19 cellular contexts compared by ENCODE assay signal in genomic region chr19:34275705-34276104, GRCh38. TPM values are rescaled to one million over a fixed set of nuclear protein-coding genes. Genes with fewer than 3 reads are reported as not detected.
DNase-seq lines count a peak whose midpoint lies in the region; TF ChIP-seq lines count a peak whose summit lies in the region.
"Had no signal": no experiment of that assay in that cellular context is flagged by ENCODE, and none has a peak within 500 bp of the region (broad histone marks: within the 10 kb centered on the region; RNA-seq: fewer than 3 reads in every experiment).

No MANE protein-coding gene starts in this region.

- H3K4me2 ChIP-seq in mammary epithelial cell (ENCODE audit: insufficient read depth, low read depth, low read length) = no peak overlapping the region
- H3K4me2 ChIP-seq: GM23338 had no signal

- no peak overlapping the region for H2AFZ ChIP-seq in mammary epithelial cell (ENCODE audit: low read depth, low read length)
- H2AFZ ChIP-seq: GM23338 had no signal

- peak overlapping the region; percentile 17 for H3K27ac Mint-ChIP-seq in MCF 10A (ENCODE audit: low read depth, unreplicated experiment)
- H3K27ac Mint-ChIP-seq in endodermal cell = no peak overlapping the region
- H3K27ac Mint-ChIP-seq in progenitor cell of endocrine pancreas = peak overlapping the region; percentile 54
- H3K27ac Mint-ChIP-seq: GM23338 had no signal

- POLR2A ChIA-PET in MCF 10A (lab: Yijun Ruan, JAX) = no interaction called here

- TF ChIP-seq POLR2A in uterus (IDR thresholded peaks at IDR 0.05) = no peak

- H3K36me3 Mint-ChIP-seq in MCF 10A (ENCODE audit: insufficient read depth, unreplicated experiment) (no peaks in the 10 kb centered on the region), endodermal cell (ENCODE audit: low read depth) (peaks cover 17% of the 10 kb centered on the region), progenitor cell of endocrine pancreas (ENCODE audit: insufficient read depth) (peaks cover 7% of the 10 kb centered on the region)

- WGBS in mammary epithelial cell (ENCODE audit: low coverage, missing lambda C conversion rate) = 93% methylated on average over 1 of the region's 1 CpG
- WGBS in endodermal cell (ENCODE audit: insufficient coverage in 1 of 2, insufficient read length in 1 of 2), 2 experiments = 95% methylated on average over 1 of the region's 1 CpG; no CpG with 5 or more reads in 1 of the 2 experiments

- BruUV-seq in MCF 10A (replicated peaks; lab: Mats Ljungman, UMichigan) (no TSS peak), mammary epithelial cell (replicated peaks; lab: Mats Ljungman, UMichigan) (no TSS peak)

- H3K9me3 Mint-ChIP-seq in MCF 10A (ENCODE audit: unreplicated experiment) (no peaks in the 10 kb centered on the region), endodermal cell (no peaks in the 10 kb centered on the region), progenitor cell of endocrine pancreas (ENCODE audit: low read depth) (no peaks in the 10 kb centered on the region)
- H3K9me3 Mint-ChIP-seq: GM23338 had no signal

- peaks cover 23% of the 10 kb centered on the region for H3K4me1 Mint-ChIP-seq in MCF 10A (ENCODE audit: insufficient read depth, unreplicated experiment)
- H3K4me1 Mint-ChIP-seq in endodermal cell = peaks cover 18% of the 10 kb centered on the region
- H3K4me1 Mint-ChIP-seq in progenitor cell of endocrine pancreas (ENCODE audit: low read depth) = peaks cover 13% of the 10 kb centered on the region

- H4K20me1 ChIP-seq in mammary epithelial cell (ENCODE audit: insufficient read depth, low read length) = no peaks in the 10 kb centered on the region

- no peak for TF ChIP-seq CTCF in MCF 10A (IDR thresholded peaks at IDR 0.05; ENCODE audit: unreplicated experiment)
- TF ChIP-seq CTCF in mammary epithelial cell (conservative IDR thresholded peaks at IDR 0.05 in 1 of 2, IDR thresholded peaks at IDR 0.05 in 1 of 2; ENCODE audit: extremely low read depth in 1 of 2, insufficient read depth in 1 of 2, low read depth in 1 of 2, low read length in 2 of 2) = no peak
- TF ChIP-seq CTCF in endodermal cell (conservative IDR thresholded peaks at IDR 0.05) = peak; percentile 18
- no peak for TF ChIP-seq CTCF in progenitor cell of endocrine pancreas (IDR thresholded peaks at IDR 0.05; ENCODE audit: unreplicated experiment)
- no peak for TF ChIP-seq CTCF in uterus (IDR thresholded peaks at IDR 0.05)

- no peaks in the 10 kb centered on the region for H3K27me3 ChIP-seq in mammary epithelial cell (ENCODE audit: insufficient read depth, low read length)
- H3K27me3 ChIP-seq in SJSA1 (replicated peaks) = no peaks in the 10 kb centered on the region
- H3K27me3 ChIP-seq in endodermal cell (ENCODE audit: control insufficient read depth, insufficient read depth, low read length, poor library complexity, severe bottlenecking) = no peaks in the 10 kb centered on the region
- no peaks in the 10 kb centered on the region for H3K27me3 ChIP-seq in uterus
- H3K27me3 ChIP-seq: BE2C had no signal

- H3K9me3 ChIP-seq in mammary epithelial cell (replicated peaks; ENCODE audit: insufficient read depth, low read length) = no peaks in the 10 kb centered on the region
- no peaks in the 10 kb centered on the region for H3K9me3 ChIP-seq in SJSA1 (replicated peaks)
- H3K9me3 ChIP-seq in endodermal cell (ENCODE audit: control insufficient read depth, low read length) = peaks cover 5% of the 10 kb centered on the region
- no peaks in the 10 kb centered on the region for H3K9me3 ChIP-seq in uterus
- H3K9me3 ChIP-seq: BE2C had no signal

- no peak overlapping the region for H3K4me3 ChIP-seq in mammary epithelial cell (replicated peaks in 1 of 3; ENCODE audit: insufficient read depth in 1 of 3, low read depth in 2 of 3, low read length in 3 of 3)
- no peak overlapping the region for H3K4me3 ChIP-seq in SJSA1
- H3K4me3 ChIP-seq in endodermal cell (ENCODE audit: low read length) = no peak overlapping the region
- no peak overlapping the region for H3K4me3 ChIP-seq in uterus
- H3K4me3 ChIP-seq: GM12878, GM23338 had no signal

- no peak overlapping the region for H3K4me3 Mint-ChIP-seq in MCF 10A (ENCODE audit: unreplicated experiment)
- no peak overlapping the region for H3K4me3 Mint-ChIP-seq in endodermal cell
- H3K4me3 Mint-ChIP-seq in progenitor cell of endocrine pancreas (ENCODE audit: low read depth) = no peak overlapping the region
- H3K4me3 Mint-ChIP-seq: GM23338 had no signal

- DNase-seq in MCF 10A (ENCODE audit: unreplicated experiment) (no peak), mammary epithelial cell (no peak), SJSA1 (ENCODE audit: low read depth in 1 of 2, low spot score in 2 of 2) (no peak), endodermal cell (no peak), progenitor cell of endocrine pancreas (ENCODE audit: low spot score, unreplicated experiment) (no peak), uterus (no peak), DMS 273 treated with DMSO at 0.1 percent for 48 hours (lab: John Stamatoyannopoulos, UW) (no peak), substantia nigra (lab: John Stamatoyannopoulos, UW) (no peak)
- DNase-seq: BE2C; CD4-positive, CD25-positive, alpha-beta regulatory T cell; DMS53; NCI-H1105 treated with DMSO at 0.1 percent for 48 hours; NCI-H1694; NCI-H2081 treated with DMSO at 0.1 percent for 48 hours; NCI-H748 treated with DMSO at 0.1 percent for 48 hours; RPMI8226 had no signal

- H3K27me3 Mint-ChIP-seq in MCF 10A (ENCODE audit: insufficient read depth, unreplicated experiment) (no peaks in the 10 kb centered on the region), endodermal cell (ENCODE audit: insufficient read depth) (no peaks in the 10 kb centered on the region), progenitor cell of endocrine pancreas (no peaks in the 10 kb centered on the region)
- H3K27me3 Mint-ChIP-seq: CD4-positive, CD25-positive, alpha-beta regulatory T cell had no signal

- H3K36me3 ChIP-seq in mammary epithelial cell (ENCODE audit: insufficient read depth, low read length) (no peaks in the 10 kb centered on the region), SJSA1 (peaks cover 10% of the 10 kb centered on the region), endodermal cell (ENCODE audit: control insufficient read depth, insufficient read depth, low read length) (peaks cover 13% of the 10 kb centered on the region), uterus (no peaks in the 10 kb centered on the region)
- H3K36me3 ChIP-seq: BE2C had no signal

- H3K4me1 ChIP-seq in mammary epithelial cell (ENCODE audit: insufficient read depth, low read length) (peaks cover 21% of the 10 kb centered on the region), SJSA1 (replicated peaks) (peaks cover 51% of the 10 kb centered on the region), endodermal cell (ENCODE audit: control insufficient read depth, insufficient read depth, low read length) (peaks cover 11% of the 10 kb centered on the region), uterus (no peaks in the 10 kb centered on the region)
- H3K4me1 ChIP-seq: BE2C had no signal

- H3K9ac ChIP-seq in mammary epithelial cell (ENCODE audit: insufficient read depth, low read length) (no peak overlapping the region), endodermal cell (ENCODE audit: extremely low read depth, low read length, poor library complexity, severe bottlenecking) (no peak overlapping the region)

- in situ Hi-C loops in mammary epithelial cell (cut with MboI; ENCODE audit: low sequenced_read_pairs in 2 of 2) = no loop called here

- H3K79me2 ChIP-seq in mammary epithelial cell (ENCODE audit: insufficient read depth, low read length) = peaks cover 52% of the 10 kb centered on the region

- CTCF ChIA-PET in MCF 10A (lab: Yijun Ruan, JAX) = no interaction called here
- CTCF ChIA-PET in mammary epithelial cell (lab: Charles Lee; ENCODE audit: low non-redundant PET) = no interaction called here

- H3K27ac ChIP-seq in mammary epithelial cell (ENCODE audit: insufficient read depth, low read depth, low read length) = no peak overlapping the region
- H3K27ac ChIP-seq in SJSA1 = peak overlapping the region; percentile 94; the same call in 1 of the 2 replicates
- no peak overlapping the region for H3K27ac ChIP-seq in endodermal cell (ENCODE audit: low read depth, low read length)
- H3K27ac ChIP-seq in uterus = peak overlapping the region in 1 of 2 donors; percentile 65
- H3K27ac ChIP-seq in substantia nigra (ENCODE audit: low read depth, low read length, poor library complexity, severe bottlenecking) = no peak overlapping the region
- H3K27ac ChIP-seq: 22Rv1 had no signal

- intact Hi-C loops in MCF 10A (cut with micrococcal nuclease) = no loop called here
- intact Hi-C loops in mammary epithelial cell (cut with micrococcal nuclease) = no loop called here
- intact Hi-C loops in uterus (cut with DNase I; ENCODE audit: low total_unique reads) = no loop called here

- dilution Hi-C loops in mammary epithelial cell (cut with HindIII; ENCODE audit: low sequenced_read_pairs) = no loop called here

RNA-seq across cellular contexts. Expression of gene GARRE1, which starts 21.4 kb away (rescaled TPM):
- total RNA-seq in MCF 10A (2022) = 12.8 and 19.1 TPM in 2 replicates
- total RNA-seq in mammary epithelial cell = 10 to 100 TPM; 11.3 to 13.0 TPM
- 4.5 TPM for polyA plus RNA-seq in mammary epithelial cell
- 11.9 TPM for polyA minus RNA-seq in mammary epithelial cell
- total RNA-seq in SJSA1 (2014; rRNA removed; shearing (Covaris generic)) = 12.7 and 20.7 TPM in 2 replicates
- total RNA-seq in endodermal cell = 10 to 100 TPM; 21.9 to 27.9 TPM
- 18.7 TPM for polyA plus RNA-seq in endodermal cell (2013, experiment 1 of 2)
- 18.8 TPM for polyA plus RNA-seq in endodermal cell (2013, experiment 2 of 2)
- 23.7 and 31.9 TPM in 2 replicates for total RNA-seq in progenitor cell of endocrine pancreas
- 10 to 100 TPM; 22.4 to 54.6 (median 43.0) TPM for total RNA-seq in uterus
